In the genomic region with DNA sequence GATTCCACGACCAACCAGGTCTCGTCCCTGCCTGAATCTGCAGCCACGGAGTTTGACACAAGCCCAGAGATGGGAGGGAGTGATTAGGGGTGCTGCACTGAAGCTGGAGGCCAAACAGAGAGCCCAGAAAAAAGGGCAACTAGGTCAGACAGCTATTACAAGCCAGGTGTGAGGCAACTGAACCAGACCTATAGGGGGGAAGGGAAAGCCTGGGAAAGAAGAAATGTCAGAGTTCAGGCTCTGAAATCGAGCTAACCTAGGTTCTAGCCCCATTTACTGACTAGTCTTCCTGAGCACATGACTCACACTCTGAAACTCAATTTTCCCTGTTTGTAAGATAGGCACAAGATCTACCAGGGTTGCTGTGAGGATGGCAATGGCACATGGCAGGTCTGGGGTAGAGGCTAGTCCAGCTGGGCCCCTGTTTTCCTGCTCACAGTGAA, we compare ENCODE assay signal across 8 cellular contexts. TPM values are rescaled to one million over a fixed set of nuclear protein-coding genes. Genes with fewer than 3 reads are reported as not detected.
DNase-seq lines count a peak whose midpoint lies in the region; ATAC-seq and TF ChIP-seq lines count a peak whose summit lies in the region.

No MANE protein-coding gene starts in this region.

- H3K27ac ChIP-seq in CD8-positive, alpha-beta memory T cell (ENCODE audit: low read depth, low read length), result peak overlapping the region; percentile 29
- H3K27ac ChIP-seq in cingulate gyrus (ENCODE audit: low read depth, low read length), result peak overlapping the region; percentile 44
- no peak overlapping the region for H3K27ac ChIP-seq in heart right ventricle

- H3K4me1 Mint-ChIP-seq in CD8-positive, alpha-beta memory T cell, result peaks cover 22 to 32% (median 27%) of the 10 kb centered on the region in 3 donors
- peaks cover 16 to 37% (median 26%) of the 10 kb centered on the region in 3 donors for H3K4me1 Mint-ChIP-seq in naive B cell

- WGBS in heart right ventricle, 2 donors, result 89% methylated on average over 4 of the region's 4 CpGs

- POLR2A ChIA-PET in CD8-positive, alpha-beta memory T cell (lab: Charles Lee), result no interaction called here

- H3K4me1 ChIP-seq in CD8-positive, alpha-beta memory T cell (ENCODE audit: insufficient read depth, low read length), result peaks cover 12% of the 10 kb centered on the region
- peaks cover 0 to 19% (median 14%) of the 10 kb centered on the region in 9 donors for H3K4me1 ChIP-seq in heart right ventricle

- H3K4me3 ChIP-seq in CD8-positive, alpha-beta memory T cell (ENCODE audit: low read length), result no peak overlapping the region
- H3K4me3 ChIP-seq in heart right ventricle, result no peak overlapping the region

- H3K27me3 Mint-ChIP-seq in CD8-positive, alpha-beta memory T cell, result peaks cover 14% of the 10 kb centered on the region in 2 donors
- peaks cover 26 to 50% (median 35%) of the 10 kb centered on the region in 3 donors for H3K27me3 Mint-ChIP-seq in naive B cell

- H3K27ac Mint-ChIP-seq in CD8-positive, alpha-beta memory T cell, result peak overlapping the region in 1 of 8 donors; percentile 8
- peak overlapping the region in 2 of 6 donors; percentile 28 to 49 for H3K27ac Mint-ChIP-seq in naive B cell

- no peaks in the 10 kb centered on the region for H3K9me3 Mint-ChIP-seq in CD8-positive, alpha-beta memory T cell
- H3K9me3 Mint-ChIP-seq in naive B cell, result peaks cover 0 to 4% (median 0%) of the 10 kb centered on the region in 7 donors

- intact Hi-C loops in heart right ventricle (cut with DNase I), result no loop called here

- H3K36me3 ChIP-seq in CD8-positive, alpha-beta memory T cell (ENCODE audit: insufficient read depth, low read length), result no peaks in the 10 kb centered on the region
- H3K36me3 ChIP-seq in heart right ventricle, result peaks cover 0 to 20% (median 0%) of the 10 kb centered on the region in 9 donors

- no peaks in the 10 kb centered on the region for H3K27me3 ChIP-seq in CD8-positive, alpha-beta memory T cell (ENCODE audit: insufficient read depth, low read length, poor library complexity, severe bottlenecking)
- H3K27me3 ChIP-seq in heart right ventricle, result peaks cover 0 to 8% (median 0%) of the 10 kb centered on the region in 7 donors

- no peak for DNase-seq in CD8-positive, alpha-beta memory T cell
- DNase-seq in NCI-H69 (lab: John Stamatoyannopoulos, UW) (peak; percentile 11), naive B cell (no peak), heart right ventricle (no peak), NCI-H446 treated with DMSO at 0.1 percent for 48 hours (lab: John Stamatoyannopoulos, UW) (no peak)

- TF ChIP-seq CTCF in heart right ventricle (IDR thresholded peaks at IDR 0.05), result no peak

- H3K9me3 ChIP-seq in CD8-positive, alpha-beta memory T cell (ENCODE audit: low read length), result no peaks in the 10 kb centered on the region
- no peaks in the 10 kb centered on the region for H3K9me3 ChIP-seq in heart right ventricle

- no peak for ATAC-seq in naive B cell (ENCODE audit: low read depth in 2 of 2)
- ATAC-seq in heart right ventricle, result no peak
- no peak for ATAC-seq in HG02981 (IDR thresholded peaks at IDR 0.05; ENCODE audit: unreplicated experiment)
- no peak for ATAC-seq in GM18909 (IDR thresholded peaks at IDR 0.05; ENCODE audit: poor library complexity, unreplicated experiment)

- peak overlapping the region; percentile 88 to 94 (median 92) for H3K4me3 Mint-ChIP-seq in CD8-positive, alpha-beta memory T cell
- peak overlapping the region; percentile 67 to 96 (median 89) for H3K4me3 Mint-ChIP-seq in naive B cell

- H3K36me3 Mint-ChIP-seq in CD8-positive, alpha-beta memory T cell, result peaks cover 0 to 3% (median 1%) of the 10 kb centered on the region in 3 donors
- no peaks in the 10 kb centered on the region for H3K36me3 Mint-ChIP-seq in naive B cell

- CTCF ChIA-PET in CD8-positive, alpha-beta memory T cell (lab: Charles Lee), result no interaction called here

RNA-seq across cellular contexts. Expression of gene DHCR24, which starts 1.7 kb away (rescaled TPM):
- total RNA-seq in CD8-positive, alpha-beta memory T cell, result 10 to 100 TPM; 54.6 to 59.8 TPM
- polyA plus RNA-seq in CD8-positive, alpha-beta memory T cell, result 2.6 TPM
- 1 to 10 TPM in 3 of 6 donors, under 1 TPM in 2, not detected in 1; 0.21 to 8.3 (median 1.1) TPM for polyA plus RNA-seq in naive B cell (ENCODE audit: low read depth in 6 of 6)
- total RNA-seq in heart right ventricle, result 10 to 100 TPM; 12.6 to 36.0 (median 15.0) TPM
- 10 to 100 TPM in 1 of 2 donors, 1 to 10 TPM in 1; 3.3 to 70.6 TPM for polyA plus RNA-seq in heart right ventricle

Comparison
In these comparisons a context has a peak if more than half of its experiments do, and no peak if none do; other contexts are left out.
1. H3K27ac ChIP-seq: peak in CD8-positive, alpha-beta memory T cell (single experiment) and cingulate gyrus (single experiment); none in heart right ventricle (0 of 10).